In the genomic region with DNA sequence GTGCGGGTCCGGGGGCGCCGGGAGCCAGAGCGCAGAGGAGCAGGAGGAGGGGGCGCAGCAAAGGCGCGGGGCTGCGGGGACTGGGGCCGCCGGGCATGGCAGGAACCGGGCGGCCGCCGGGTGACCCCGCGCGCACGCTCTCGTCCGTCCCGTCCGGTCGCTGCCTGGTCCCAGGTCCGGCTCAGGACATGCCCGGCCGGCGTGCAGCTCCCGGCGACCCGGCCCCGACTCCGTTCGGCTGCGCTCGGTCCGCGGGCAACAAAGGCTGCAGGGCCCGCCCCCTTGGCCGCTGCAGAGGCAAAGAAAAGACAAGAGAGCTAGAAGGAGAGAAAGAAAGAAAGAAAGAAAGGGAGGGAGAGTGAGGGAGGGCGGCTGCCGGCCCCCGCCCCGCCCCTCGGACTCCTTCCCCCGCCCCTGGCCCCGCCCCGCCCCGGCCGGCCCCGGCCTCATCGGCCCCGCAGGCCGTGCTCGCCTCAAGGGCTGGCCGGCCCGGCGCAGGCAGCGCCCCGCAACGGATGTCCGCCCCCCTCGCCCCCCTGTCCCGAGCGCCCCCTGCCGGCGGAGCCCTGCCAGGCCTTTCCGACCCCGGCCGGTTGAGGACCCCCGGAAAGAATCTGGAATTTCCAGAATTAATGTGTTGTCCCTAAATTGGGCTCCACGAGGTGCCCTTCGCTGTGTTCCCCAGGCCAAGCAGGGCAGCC, we compare ENCODE assay signal across 8 cellular contexts. TPM values are rescaled to one million over a fixed set of nuclear protein-coding genes. Genes with fewer than 3 reads are reported as not detected.
DNase-seq lines count a peak whose midpoint lies in the region; ATAC-seq, FAIRE-seq and TF ChIP-seq lines count a peak whose summit lies in the region.

A gene with protein sequence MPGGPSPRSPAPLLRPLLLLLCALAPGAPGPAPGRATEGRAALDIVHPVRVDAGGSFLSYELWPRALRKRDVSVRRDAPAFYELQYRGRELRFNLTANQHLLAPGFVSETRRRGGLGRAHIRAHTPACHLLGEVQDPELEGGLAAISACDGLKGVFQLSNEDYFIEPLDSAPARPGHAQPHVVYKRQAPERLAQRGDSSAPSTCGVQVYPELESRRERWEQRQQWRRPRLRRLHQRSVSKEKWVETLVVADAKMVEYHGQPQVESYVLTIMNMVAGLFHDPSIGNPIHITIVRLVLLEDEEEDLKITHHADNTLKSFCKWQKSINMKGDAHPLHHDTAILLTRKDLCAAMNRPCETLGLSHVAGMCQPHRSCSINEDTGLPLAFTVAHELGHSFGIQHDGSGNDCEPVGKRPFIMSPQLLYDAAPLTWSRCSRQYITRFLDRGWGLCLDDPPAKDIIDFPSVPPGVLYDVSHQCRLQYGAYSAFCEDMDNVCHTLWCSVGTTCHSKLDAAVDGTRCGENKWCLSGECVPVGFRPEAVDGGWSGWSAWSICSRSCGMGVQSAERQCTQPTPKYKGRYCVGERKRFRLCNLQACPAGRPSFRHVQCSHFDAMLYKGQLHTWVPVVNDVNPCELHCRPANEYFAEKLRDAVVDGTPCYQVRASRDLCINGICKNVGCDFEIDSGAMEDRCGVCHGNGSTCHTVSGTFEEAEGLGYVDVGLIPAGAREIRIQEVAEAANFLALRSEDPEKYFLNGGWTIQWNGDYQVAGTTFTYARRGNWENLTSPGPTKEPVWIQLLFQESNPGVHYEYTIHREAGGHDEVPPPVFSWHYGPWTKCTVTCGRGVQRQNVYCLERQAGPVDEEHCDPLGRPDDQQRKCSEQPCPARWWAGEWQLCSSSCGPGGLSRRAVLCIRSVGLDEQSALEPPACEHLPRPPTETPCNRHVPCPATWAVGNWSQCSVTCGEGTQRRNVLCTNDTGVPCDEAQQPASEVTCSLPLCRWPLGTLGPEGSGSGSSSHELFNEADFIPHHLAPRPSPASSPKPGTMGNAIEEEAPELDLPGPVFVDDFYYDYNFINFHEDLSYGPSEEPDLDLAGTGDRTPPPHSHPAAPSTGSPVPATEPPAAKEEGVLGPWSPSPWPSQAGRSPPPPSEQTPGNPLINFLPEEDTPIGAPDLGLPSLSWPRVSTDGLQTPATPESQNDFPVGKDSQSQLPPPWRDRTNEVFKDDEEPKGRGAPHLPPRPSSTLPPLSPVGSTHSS (N-terminal part only) (minus strand): TSS at position 341 of the 701 bp plus-strand sequence. CDS start 244 bp downstream, at position 97.

- TF ChIP-seq CTCF in gastroesophageal sphincter (IDR thresholded peaks at IDR 0.05) = peak in 3 of 4 experiments; percentile 58 to 87 (median 77)

- no peaks in the 10 kb centered on the region for H3K27me3 ChIP-seq in gastroesophageal sphincter
- H3K27me3 ChIP-seq in neuron (ENCODE audit: insufficient read depth, low read length) = no peaks in the 10 kb centered on the region
- H3K27me3 ChIP-seq in thymus (ENCODE audit: control insufficient read depth, insufficient read depth) = peaks cover 45% of the 10 kb centered on the region

- TF ChIP-seq EP300 in gastroesophageal sphincter (IDR thresholded peaks at IDR 0.05) = no peak

- no peaks in the 10 kb centered on the region for H3K36me3 ChIP-seq in gastroesophageal sphincter
- H3K36me3 ChIP-seq in neuron (ENCODE audit: insufficient read depth, low read length) = no peaks in the 10 kb centered on the region
- no peaks in the 10 kb centered on the region for H3K36me3 ChIP-seq in thymus (ENCODE audit: control insufficient read depth, insufficient read depth)

- TF ChIP-seq POLR2A in GM12891 (IDR thresholded peaks at IDR 0.05; ENCODE audit: low read depth, low read length) (no peak), gastroesophageal sphincter (IDR thresholded peaks at IDR 0.05) (no peak)

- WGBS in gastroesophageal sphincter (ENCODE audit: low coverage in 1 of 2), 2 donors = 0% methylated on average over 1 of the region's 73 CpGs; no CpG with 5 or more reads in 1 of the 2 donors
- 2% methylated on average over 73 of the region's 73 CpGs for WGBS in thymus

- H3K27ac ChIP-seq in gastroesophageal sphincter = peak within 1 kb of the TSS; percentile 24 to 87 (median 70)
- no peak within 1 kb of the TSS for H3K27ac ChIP-seq in thymus (ENCODE audit: low read depth)

- DNase-seq in GM12891 (ENCODE audit: insufficient read length, low spot score) (peak; percentile 92), RPMI7951 (ENCODE audit: low read depth) (peak; percentile 75), cortex of kidney (lab: John Stamatoyannopoulos, UW) (no peak)
- peak; percentile 41 for DNase-seq in activated naive CD4-positive, alpha-beta T cell treated with Interleukin-2 at 50 U/mL for 16 hours

- H3K4me1 ChIP-seq in gastroesophageal sphincter (peaks cover 0 to 26% (median 7%) of the 10 kb centered on the region in 3 donors), neuron (ENCODE audit: insufficient read depth, low read length) (peaks cover 5% of the 10 kb centered on the region), thymus (ENCODE audit: control insufficient read depth, insufficient read depth, low read length) (peaks cover 10% of the 10 kb centered on the region)

- peak within 1 kb of the TSS; percentile 52 to 78 for H3K4me3 ChIP-seq in gastroesophageal sphincter
- H3K4me3 ChIP-seq in neuron (ENCODE audit: low read length) = peak within 1 kb of the TSS; percentile 80
- H3K4me3 ChIP-seq in thymus (ENCODE audit: low read length) = peak within 1 kb of the TSS; percentile 58

- H3K9me3 ChIP-seq in gastroesophageal sphincter = no peaks in the 10 kb centered on the region
- H3K9me3 ChIP-seq in neuron (ENCODE audit: low read length) = peaks cover 6% of the 10 kb centered on the region
- peaks cover 9% of the 10 kb centered on the region for H3K9me3 ChIP-seq in thymus (ENCODE audit: control insufficient read depth)

- peak; percentile 20 for FAIRE-seq in GM12891 (lab: Jason Lieb, UNC)

- peak; percentile 67 for ATAC-seq in HG02763 (IDR thresholded peaks at IDR 0.05; ENCODE audit: unreplicated experiment)
- peak; percentile 93 for ATAC-seq in gastroesophageal sphincter

- peak within 1 kb of the TSS; percentile 88 for H2AFZ ChIP-seq in neuron (ENCODE audit: low read depth, low read length)

TF ChIP-seq in GM12891, 5 proteins besides CTCF, POLR2A, EP300 and RAD21:
- no peak for TF ChIP-seq POU2F2 (IDR thresholded peaks at IDR 0.05; ENCODE audit: low read depth, low read length)
- TF ChIP-seq TAF1 (IDR thresholded peaks at IDR 0.05; ENCODE audit: low read depth, low read length) = no peak
- no peak for TF ChIP-seq POLR2AphosphoS5 (IDR thresholded peaks at IDR 0.05; ENCODE audit: low read depth, low read length)

RNA-seq across cellular contexts. Expression of the gene that starts here (rescaled TPM):
- 0.33 TPM for polyA plus RNA-seq in GM12891 (2012; ENCODE audit: low read depth, missing spikeins)
- 6.8 and 9.7 TPM in 2 replicates for total RNA-seq in RPMI7951 (2014; rRNA removed; shearing (Covaris generic))
- total RNA-seq in gastroesophageal sphincter = 1 to 10 TPM; 2.6 to 9.7 (median 4.4) TPM
- 0.94 TPM for polyA plus RNA-seq in thymus
